Comparison of ENCODE assay signal across 10 cellular contexts in the genomic region with DNA sequence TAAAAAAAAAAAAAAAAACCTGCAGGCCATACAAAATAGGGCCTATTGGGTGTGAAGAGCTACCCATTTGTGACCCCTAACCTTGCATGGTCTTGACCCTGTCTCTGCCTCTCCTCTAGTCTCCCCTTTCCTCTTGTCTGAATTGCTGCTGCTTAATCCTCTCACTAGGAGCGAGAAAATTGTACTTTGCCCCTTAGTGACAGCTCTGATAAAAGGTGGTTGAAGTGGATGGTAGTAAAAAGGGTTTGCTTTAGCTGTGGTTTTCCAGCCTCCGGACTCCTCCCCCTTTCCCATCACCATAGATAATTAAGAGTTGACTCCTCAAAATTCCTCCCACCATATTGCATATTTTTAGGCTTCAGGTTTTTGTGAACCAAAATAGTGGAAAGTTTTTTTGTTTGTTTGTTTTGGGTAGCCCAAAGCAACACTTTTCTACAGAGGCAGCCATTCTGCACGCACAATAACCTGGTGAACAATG. TPM values are rescaled to one million over a fixed set of nuclear protein-coding genes. Genes with fewer than 3 reads are reported as not detected.
DNase-seq lines count a peak whose midpoint lies in the region; ATAC-seq, FAIRE-seq and TF ChIP-seq lines count a peak whose summit lies in the region.
"Had no signal": no experiment of that assay in that cellular context is flagged by ENCODE, and none has a peak within 500 bp of the region (broad histone marks: within the 10 kb centered on the region; RNA-seq: fewer than 3 reads in every experiment).

No MANE protein-coding gene starts in this region.

- H3K4me3 ChIP-seq in right cardiac atrium (ENCODE audit: low read length) (no peak overlapping the region), gastrocnemius medialis (no peak overlapping the region)

- in situ Hi-C loops in gastrocnemius medialis (cut with MboI; ENCODE audit: low sequenced_read_pairs in 4 of 4) = loop anchor here in 1 of 4 donors (25.0 kb wide), 1 partner anchor 1141 kb away; no protein-coding TSS in a partner anchor

- H3K9me3 ChIP-seq in right cardiac atrium (ENCODE audit: control insufficient read depth, low read length) (no peaks in the 10 kb centered on the region), gastrocnemius medialis (no peaks in the 10 kb centered on the region)

- H3K27ac ChIP-seq in right cardiac atrium (ENCODE audit: low read length) (peak overlapping the region; percentile 97), gastrocnemius medialis (peak overlapping the region; percentile 98 to 100 (median 99))

- FAIRE-seq in GM12892 (lab: Jason Lieb, UNC) (no peak), HTR-8/SVneo (lab: Jason Lieb, UNC) (no peak)

- H3K36me3 ChIP-seq in gastrocnemius medialis = no peaks in the 10 kb centered on the region

- H3K4me1 ChIP-seq in right cardiac atrium (ENCODE audit: control insufficient read depth, insufficient read depth, low read length) = peaks cover 49% of the 10 kb centered on the region
- peaks cover 84 to 94% of the 10 kb centered on the region in 2 donors for H3K4me1 ChIP-seq in gastrocnemius medialis

- ATAC-seq in right cardiac atrium = no peak
- ATAC-seq in gastrocnemius medialis = no peak
- no peak for ATAC-seq in HG03354 (IDR thresholded peaks at IDR 0.05; ENCODE audit: poor library complexity, severe bottlenecking, unreplicated experiment)
- ATAC-seq in GM19452 (IDR thresholded peaks at IDR 0.05; ENCODE audit: unreplicated experiment) = no peak

- no peak for TF ChIP-seq POLR2A in gastrocnemius medialis (IDR thresholded peaks at IDR 0.05)
- TF ChIP-seq POLR2A in GM12892 (IDR thresholded peaks at IDR 0.05; ENCODE audit: low read depth, low read length) = no peak

- 46% methylated on average over 3 of the region's 3 CpGs for WGBS in right cardiac atrium

- no peak for TF ChIP-seq CTCF in gastrocnemius medialis (IDR thresholded peaks at IDR 0.05 in 4 of 5, conservative IDR thresholded peaks at IDR 0.05 in 1 of 5)

- intact Hi-C loops in right cardiac atrium (cut with DNase I) (no loop called here), gastrocnemius medialis (cut with DNase I; ENCODE audit: low total_unique reads) (no loop called here)

- peak; percentile 33 for DNase-seq in DMS53 treated with DMSO at 0.1 percent for 48 hours (lab: John Stamatoyannopoulos, UW; ENCODE audit: unreplicated experiment)
- DNase-seq in SW480 (ENCODE audit: low spot score) = peak; percentile 97
- DNase-seq in right cardiac atrium = peak in 1 of 3 donors; percentile 22
- no peak for DNase-seq in gastrocnemius medialis
- DNase-seq in GM12892 (ENCODE audit: insufficient read length) = no peak
- no peak for DNase-seq in HTR-8/SVneo (ENCODE audit: insufficient read length, low spot score)
- DNase-seq: activated CD4-positive, alpha-beta T cell treated with anti-CD3 and anti-CD28 coated beads for 1 hour; NCI-H82 had no signal

- H3K27me3 ChIP-seq in right cardiac atrium (ENCODE audit: control insufficient read depth, insufficient read depth) = no peaks in the 10 kb centered on the region
- H3K27me3 ChIP-seq in gastrocnemius medialis = no peaks in the 10 kb centered on the region

RNA-seq across cellular contexts. Expression of a gene that starts 23.5 kb away (rescaled TPM):
- 100 to 1,000 TPM; 116 to 226 (median 122) TPM for total RNA-seq in right cardiac atrium
- polyA plus RNA-seq in right cardiac atrium = 87.4 TPM
- 10 to 100 TPM; 32.0 to 85.3 (median 63.9) TPM for total RNA-seq in gastrocnemius medialis
- polyA plus RNA-seq in GM12892 (2012; ENCODE audit: missing spikeins) = 113 TPM

RNA-seq across cellular contexts. Expression of a gene that starts 52.0 kb away (rescaled TPM):
- total RNA-seq in right cardiac atrium (100 to 1,000 TPM; 477 to 576 (median 534) TPM), gastrocnemius medialis (100 to 1,000 TPM; 619 to 975 (median 681) TPM)
- 829 TPM for polyA plus RNA-seq in right cardiac atrium
- polyA plus RNA-seq in GM12892 (2012; ENCODE audit: missing spikeins) = 279 TPM

RNA-seq across cellular contexts. Expression of a gene that starts 53.2 kb away (rescaled TPM):
- total RNA-seq in right cardiac atrium (1 to 10 TPM; 1.0 to 4.4 (median 3.0) TPM), gastrocnemius medialis (under 1 TPM in 3 of 4 donors, not detected in 1; 0.31 to 0.97 (median 0.78) TPM)
- 0.88 TPM for polyA plus RNA-seq in right cardiac atrium
- 105 TPM for polyA plus RNA-seq in GM12892 (2012; ENCODE audit: missing spikeins)

Comparison
In these comparisons a context has a peak if more than half of its experiments do, and no peak if none do; other contexts are left out.
1. DNase-seq: peak in DMS53 treated with DMSO at 0.1 percent for 48 hours (single experiment) and SW480 (single experiment); none in gastrocnemius medialis (0 of 2), GM12892 (single experiment) and HTR-8/SVneo (single experiment).